In genomic region chr19:9283485-9283884, GRCh38 we compare ENCODE assay signal across 17 cellular contexts. TPM values are rescaled to one million over a fixed set of nuclear protein-coding genes. Genes with fewer than 3 reads are reported as not detected.
DNase-seq lines count a peak whose midpoint lies in the region; ATAC-seq and TF ChIP-seq lines count a peak whose summit lies in the region.
"Not testable (repeated sequence)": the region's sequence is repeated elsewhere in the genome, so short reads cannot be mapped to it uniquely, and the experiment has no call there.
"Had no signal": no experiment of that assay in that cellular context is flagged by ENCODE, and none has a peak within 500 bp of the region (broad histone marks: within the 10 kb centered on the region; RNA-seq: fewer than 3 reads in every experiment).

No MANE protein-coding gene starts in this region.

- not testable (repeated sequence) for H3K4me1 ChIP-seq in CD8-positive, alpha-beta memory T cell (ENCODE audit: insufficient read depth, low read length); heart left ventricle

- H3K36me3 ChIP-seq in CD8-positive, alpha-beta memory T cell (ENCODE audit: insufficient read depth, low read length); heart left ventricle: not testable (repeated sequence)

- CTCF ChIA-PET in CD8-positive, alpha-beta memory T cell (lab: Charles Lee), result not testable (repeated sequence)

- not testable (repeated sequence) for H3K4me3 ChIP-seq in CD8-positive, alpha-beta memory T cell (ENCODE audit: low read length)
- H3K4me3 ChIP-seq in heart left ventricle, result peak overlapping the region in 10 of 12 donors; percentile 3 to 46 (median 29)

- not testable (repeated sequence) for H3K9me3 ChIP-seq in CD8-positive, alpha-beta memory T cell (ENCODE audit: low read length)
- peaks cover 0 to 45% (median 12%) of the 10 kb centered on the region in 12 donors for H3K9me3 ChIP-seq in heart left ventricle

- H3K27ac ChIP-seq in CD8-positive, alpha-beta memory T cell (ENCODE audit: low read depth, low read length); heart left ventricle: not testable (repeated sequence)

- POLR2A ChIA-PET in CD8-positive, alpha-beta memory T cell (lab: Charles Lee), result interaction anchor here (0.8 kb wide), 1 partner anchor 495 kb away, joined by 3 read pairs; no protein-coding TSS in a partner anchor

- peak in 4 of 5 donors; percentile 7 to 49 (median 24) for DNase-seq in CD8-positive, alpha-beta memory T cell
- DNase-seq in RPMI7951 (ENCODE audit: low read depth) (peak; percentile 20), activated T-cell treated with anti-CD3 and anti-CD28 coated beads for 48 hours (ENCODE audit: low read depth) (peak; percentile 7), natural killer cell (peak; percentile 26)
- peak; percentile 12 for DNase-seq in activated CD4-positive, alpha-beta T cell treated with anti-CD3 and anti-CD28 coated beads for 48 hours
- DNase-seq in activated gamma-delta T cell treated with anti-CD3 and anti-CD28 coated beads, Interleukin-2, amount 50 U/mL, for 16 hours (ENCODE audit: low read depth), result peak; percentile 5
- not testable (repeated sequence) for DNase-seq in heart left ventricle
- peak; percentile 8 for DNase-seq in stimulated activated naive CD8-positive, alpha-beta T cell treated with anti-CD3 and anti-CD28 coated beads, Interleukin-15, Interleukin-2, amounts not matched to agents 100 U/mL and 50 U/mL, for 24 hours

- TF ChIP-seq CTCF in heart left ventricle (IDR thresholded peaks at IDR 0.05); natural killer cell (IDR thresholded peaks at IDR 0.05): not testable (repeated sequence)

- not testable (repeated sequence) for TF ChIP-seq POLR2A in heart left ventricle (IDR thresholded peaks at IDR 0.05)

- not testable (repeated sequence) for H3K4me1 Mint-ChIP-seq in CD8-positive, alpha-beta memory T cell; natural killer cell

- ATAC-seq in heart left ventricle; natural killer cell; stimulated activated naive CD8-positive, alpha-beta T cell treated with anti-CD3 and anti-CD28 coated beads, Interleukin-15, Interleukin-2, amounts not matched to agents 100 U/mL and 50 U/mL, for 24 hours: not testable (repeated sequence)

- peaks cover 11 to 52% (median 47%) of the 10 kb centered on the region in 5 donors for H3K9me3 Mint-ChIP-seq in CD8-positive, alpha-beta memory T cell
- not testable (repeated sequence) for H3K9me3 Mint-ChIP-seq in natural killer cell

- peak overlapping the region in 6 of 7 donors; percentile 33 to 76 (median 68) for H3K4me3 Mint-ChIP-seq in CD8-positive, alpha-beta memory T cell
- peak overlapping the region; percentile 28 for H3K4me3 Mint-ChIP-seq in natural killer cell

- H3K27me3 Mint-ChIP-seq in CD8-positive, alpha-beta memory T cell, result not testable (repeated sequence)
- peaks cover 11 to 19% of the 10 kb centered on the region in 2 donors for H3K27me3 Mint-ChIP-seq in natural killer cell (ENCODE audit: low read depth in 2 of 2)

- 4 to 14% (median 9%) methylated on average over 8 to 38 of the region's 38 CpGs for WGBS in heart left ventricle, 4 donors

- peaks cover 4 to 25% (median 6%) of the 10 kb centered on the region in 3 donors for H3K36me3 Mint-ChIP-seq in CD8-positive, alpha-beta memory T cell
- H3K36me3 Mint-ChIP-seq in natural killer cell, result not testable (repeated sequence)

- intact Hi-C loops in heart left ventricle (cut with DNase I); natural killer cell (cut with micrococcal nuclease): not testable (repeated sequence)

- H3K27me3 ChIP-seq in CD8-positive, alpha-beta memory T cell (ENCODE audit: insufficient read depth, low read length, poor library complexity, severe bottlenecking); heart left ventricle: not testable (repeated sequence)

- not testable (repeated sequence) for H3K27ac Mint-ChIP-seq in CD8-positive, alpha-beta memory T cell; natural killer cell

RNA-seq across cellular contexts. Expression of gene ZNF699, which starts 26.2 kb away (rescaled TPM):
- total RNA-seq in CD8-positive, alpha-beta memory T cell, result 1 to 10 TPM; 5.5 to 5.9 TPM
- 11.3 TPM for polyA plus RNA-seq in CD8-positive, alpha-beta memory T cell
- 10.1 and 11.7 TPM in 2 replicates for total RNA-seq in RPMI7951 (2014; rRNA removed; shearing (Covaris generic))
- 1 to 10 TPM; 2.7 to 6.3 (median 4.1) TPM for total RNA-seq in heart left ventricle
- polyA plus RNA-seq in heart left ventricle, result 1 to 10 TPM in 1 of 2 donors, under 1 TPM in 1; 0.91 to 3.0 TPM
- total RNA-seq in natural killer cell, result 10 to 100 TPM; 13.4 to 15.3 (median 15.2) TPM

RNA-seq across cellular contexts. Expression of gene OR7E24, which starts 32.8 kb away (rescaled TPM):
- total RNA-seq in CD8-positive, alpha-beta memory T cell, result not detected
- polyA plus RNA-seq in CD8-positive, alpha-beta memory T cell, result not detected
- not detected in 2 replicates for total RNA-seq in RPMI7951 (2014; rRNA removed; shearing (Covaris generic))
- total RNA-seq in heart left ventricle (not detected), natural killer cell (not detected)
- polyA plus RNA-seq in heart left ventricle, result not detected
- total RNA-seq: A673; activated naive CD4-positive, alpha-beta T cell treated with anti-CD3 and anti-CD28 coated beads for 36 hours; chondrocyte; frontal cortex; lung microvascular endothelial cell; mucosa of descending colon; neural crest cell; ovary; skeletal muscle tissue had no signal
- polyA plus RNA-seq: ovary had no signal

RNA-seq across cellular contexts. Expression of gene ZNF559, which starts 40.5 kb away (rescaled TPM):
- 10 to 100 TPM; 14.2 to 17.3 TPM for total RNA-seq in CD8-positive, alpha-beta memory T cell
- polyA plus RNA-seq in CD8-positive, alpha-beta memory T cell, result 36.2 TPM
- total RNA-seq in RPMI7951 (2014; rRNA removed; shearing (Covaris generic)), result 14.4 and 21.4 TPM in 2 replicates
- total RNA-seq in heart left ventricle (10 to 100 TPM; 12.3 to 19.1 (median 15.1) TPM), natural killer cell (10 to 100 TPM; 10.0 to 20.5 (median 11.4) TPM)
- 10 to 100 TPM; 16.4 to 23.4 TPM for polyA plus RNA-seq in heart left ventricle
